10 cellular contexts compared by ENCODE assay signal in the genomic region with DNA sequence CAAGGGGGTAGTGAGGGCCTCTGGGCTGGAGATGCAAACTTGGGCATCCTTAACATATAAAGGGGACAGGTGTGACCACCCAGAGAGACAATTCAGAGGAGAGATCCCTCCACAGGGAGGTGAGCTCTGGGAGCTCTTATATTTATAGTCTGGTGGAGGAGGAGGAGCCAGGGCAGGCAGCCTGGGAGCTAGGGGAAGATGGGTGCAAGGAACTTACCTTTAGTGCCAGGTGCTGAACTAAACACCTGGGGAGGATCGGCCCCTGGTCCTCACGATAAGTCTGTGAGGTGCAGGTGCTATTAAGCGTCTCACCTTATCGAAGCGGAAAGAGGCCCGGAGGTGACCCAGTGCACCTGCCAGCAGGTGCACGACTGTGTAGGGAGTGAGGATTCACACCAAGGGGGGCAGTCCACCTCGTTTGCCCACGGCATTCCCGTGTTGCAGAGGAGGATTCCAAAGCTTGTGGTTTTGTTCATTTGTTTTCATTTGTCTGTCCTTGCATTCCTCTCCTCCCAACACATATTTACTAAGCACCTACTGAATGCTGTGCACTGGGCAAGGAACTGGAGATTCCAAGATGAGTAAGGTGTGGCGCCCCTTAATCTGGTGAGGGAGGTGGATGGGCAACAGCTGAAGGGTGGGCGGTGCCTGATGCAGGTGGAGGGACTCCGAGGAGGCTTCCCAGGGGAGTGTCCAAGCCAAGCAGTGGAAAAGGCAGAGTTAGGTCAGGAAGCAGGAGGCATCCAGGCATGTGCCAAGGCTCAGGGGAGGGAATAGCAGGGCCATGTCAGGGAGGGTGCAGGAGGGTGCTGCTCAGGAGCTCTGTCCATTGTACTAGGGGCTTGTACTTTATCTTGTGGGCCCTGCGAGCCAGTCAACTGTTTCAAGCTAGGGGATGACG. TPM values are rescaled to one million over a fixed set of nuclear protein-coding genes. Genes with fewer than 3 reads are reported as not detected.
A peak's percentile ranks its signal among the peaks of the same experiment; 100 is the strongest.
DNase-seq lines count a peak whose midpoint lies in the region; ATAC-seq, FAIRE-seq and TF ChIP-seq lines count a peak whose summit lies in the region.
"Had no signal": no experiment of that assay in that cellular context is flagged by ENCODE, and none has a peak within 500 bp of the region (broad histone marks: within the 10 kb centered on the region; RNA-seq: fewer than 3 reads in every experiment).

No MANE protein-coding gene starts in this region.

- no peak overlapping the region for H3K4ac ChIP-seq in H9 (ENCODE audit: low read depth, low read length)

- peaks cover 69 to 90% of the 10 kb centered on the region in 2 experiments for H3K4me1 Mint-ChIP-seq in H9
- H3K4me1 Mint-ChIP-seq: activated CD4-positive, alpha-beta T cell treated with anti-CD3 and anti-CD28 coated beads, Interleukin-2, amount 10 ng/mL, durations not matched to agents 7 days and 5 days had no signal

- no peaks in the 10 kb centered on the region for H3K23me2 ChIP-seq in H9 (ENCODE audit: insufficient read length, low read depth, low read length, poor library complexity, severe bottlenecking)

- intact Hi-C loops in heart right ventricle (cut with DNase I), result no loop called here

- no peaks in the 10 kb centered on the region for H3K36me3 ChIP-seq in heart right ventricle

- no peak overlapping the region for H3K23ac ChIP-seq in H9 (ENCODE audit: insufficient read length, low read depth, low read length)

- peaks cover 3% of the 10 kb centered on the region for H3K79me1 ChIP-seq in H9 (ENCODE audit: insufficient read depth, low read depth, low read length, poor library complexity, severe bottlenecking)

- H2BK120ac ChIP-seq in H9 (ENCODE audit: low read depth, low read length, poor library complexity, severe bottlenecking), result no peak overlapping the region

- no peaks in the 10 kb centered on the region for H3K27me3 Mint-ChIP-seq in H9 (ENCODE audit: low read depth)

- no peak overlapping the region for H2BK5ac ChIP-seq in H9 (ENCODE audit: insufficient read length, low read length)

- H3K79me2 ChIP-seq in H9 (ENCODE audit: insufficient read depth, low read length), result peaks cover 8% of the 10 kb centered on the region; the same call in 1 of the 2 replicates

- FAIRE-seq in GM19239 (lab: Jason Lieb, UNC), result no peak

- H3K4me3 ChIP-seq in heart right ventricle, result no peak overlapping the region
- no peak overlapping the region for H3K4me3 ChIP-seq in skin epidermis

- H3K27ac ChIP-seq in H9 (ENCODE audit: insufficient read length, low read depth, low read length), result no peak overlapping the region
- H3K27ac ChIP-seq in heart right ventricle, result peak overlapping the region in 9 of 10 donors; percentile 22 to 79 (median 53)
- peak overlapping the region in 14 of 21 experiments; percentile 11 to 82 (median 44) for H3K27ac ChIP-seq in skin epidermis
- H3K27ac ChIP-seq: parathyroid adenoma had no signal

- H4K20me1 ChIP-seq in H9 (ENCODE audit: control insufficient read depth, insufficient read depth, insufficient read length), result no peaks in the 10 kb centered on the region

- H3K18ac ChIP-seq in H9 (ENCODE audit: insufficient read length, low read depth, low read length), result no peak overlapping the region

- no peak overlapping the region for H4K8ac ChIP-seq in H9 (replicated peaks; ENCODE audit: insufficient read length, low read depth, low read length)

- H3K9me3 Mint-ChIP-seq in H9, result no peaks in the 10 kb centered on the region
- H3K9me3 Mint-ChIP-seq: activated CD4-positive, alpha-beta T cell treated with anti-CD3 and anti-CD28 coated beads, Interleukin-2, amount 10 ng/mL, durations not matched to agents 7 days and 5 days had no signal

- no peak overlapping the region for H3T11ph ChIP-seq in H9 (ENCODE audit: low read length)

- no peak overlapping the region for H2BK12ac ChIP-seq in H9 (ENCODE audit: insufficient read length, low read depth, low read length)

- no peak overlapping the region for H2AFZ ChIP-seq in H9 (ENCODE audit: low read length)
- H2AFZ ChIP-seq: parathyroid adenoma had no signal

- H3K9me3 ChIP-seq in H9 (ENCODE audit: control insufficient read depth, low read depth, low read length) (no peaks in the 10 kb centered on the region), heart right ventricle (no peaks in the 10 kb centered on the region)

- H3K4me2 ChIP-seq in H9 (ENCODE audit: insufficient read depth, insufficient read length, low read length), result peak overlapping the region; percentile 19

- H2BK20ac ChIP-seq in H9 (ENCODE audit: low read depth, low read length, poor library complexity, severe bottlenecking), result no peak overlapping the region

- H3K14ac ChIP-seq in H9 (ENCODE audit: insufficient read depth, low read length), result 0 out of 2 replicates have a peak overlapping the region, but pooled peaks have one; percentile 21

- H3K9ac ChIP-seq in H9 (ENCODE audit: extremely low read depth, insufficient read length, low read length), result no peak overlapping the region
- H3K9ac ChIP-seq: parathyroid adenoma had no signal

- H2AK5ac ChIP-seq in H9 (ENCODE audit: insufficient read length, low read length), result no peak overlapping the region

- no CpG with 5 or more reads among the region's 15 CpGs for WGBS in H9 (ENCODE audit: extremely low coverage, insufficient read length, low lambda C conversion rate)
- 66 to 69% methylated on average over 15 of the region's 15 CpGs for WGBS in heart right ventricle, 2 donors

- H4K5ac ChIP-seq in H9 (ENCODE audit: insufficient read length, low read depth, low read length), result no peak overlapping the region

- H3K4me1 ChIP-seq in H9 (ENCODE audit: insufficient read depth, low read length), result peaks cover 28% of the 10 kb centered on the region; the same call in 1 of the 2 replicates
- peaks cover 7 to 54% (median 32%) of the 10 kb centered on the region in 9 donors for H3K4me1 ChIP-seq in heart right ventricle

- peak; percentile 56 for DNase-seq in H9
- DNase-seq in NCI-H69 (lab: John Stamatoyannopoulos, UW), result peak; percentile 26
- DNase-seq in heart right ventricle, result no peak
- DNase-seq in GM19239 (ENCODE audit: insufficient read length, low spot score), result no peak
- DNase-seq in mesenteric fat pad (ENCODE audit: low spot score), result no peak
- DNase-seq in NCI-H1436 treated with DMSO at 0.1 percent for 48 hours (lab: John Stamatoyannopoulos, UW), result no peak
- no peak for DNase-seq in NCI-H1930 (lab: John Stamatoyannopoulos, UW)
- DNase-seq: activated CD4-positive, alpha-beta T cell treated with anti-CD3 and anti-CD28 coated beads, Interleukin-2, amount 10 ng/mL, durations not matched to agents 7 days and 5 days had no signal

- no peak overlapping the region for H2BK15ac ChIP-seq in H9 (ENCODE audit: low read depth, low read length)

- peak overlapping the region; percentile 31 to 45 for H3K4me3 Mint-ChIP-seq in H9
- H3K4me3 Mint-ChIP-seq: activated CD4-positive, alpha-beta T cell treated with anti-CD3 and anti-CD28 coated beads, Interleukin-2, amount 10 ng/mL, durations not matched to agents 7 days and 5 days had no signal

- H3K27me3 ChIP-seq in H9 (ENCODE audit: insufficient read depth, low read length) (no peaks in the 10 kb centered on the region), heart right ventricle (no peaks in the 10 kb centered on the region)

- H4K91ac ChIP-seq in H9 (ENCODE audit: insufficient read length, low read depth, low read length), result no peak overlapping the region

- TF ChIP-seq CTCF in H9 (conservative IDR thresholded peaks at IDR 0.05) (no peak), heart right ventricle (IDR thresholded peaks at IDR 0.05) (no peak)

- peak overlapping the region; percentile 45 to 92 (median 70) for H3K27ac Mint-ChIP-seq in H9
- H3K27ac Mint-ChIP-seq: activated CD4-positive, alpha-beta T cell treated with anti-CD3 and anti-CD28 coated beads, Interleukin-2, amount 10 ng/mL, durations not matched to agents 7 days and 5 days had no signal

- H3K56ac ChIP-seq in H9 (ENCODE audit: insufficient read length, low read depth, low read length), result no peak overlapping the region

- H3K36me3 Mint-ChIP-seq in H9 (ENCODE audit: insufficient read depth in 1 of 3, low read depth in 3 of 3), result peaks cover 0 to 9% (median 3%) of the 10 kb centered on the region in 3 experiments; a peak in 2 of 7 replicates

- peak in 5 of 8 donors; percentile 10 to 43 (median 24) for ATAC-seq in heart right ventricle

RNA-seq across cellular contexts. Expression of a gene that starts 11.4 kb away (rescaled TPM):
- 20.2 and 21.4 TPM in 2 replicates for total RNA-seq in H9 (2021)
- 10 to 100 TPM; 45.4 to 65.0 (median 49.4) TPM for total RNA-seq in heart right ventricle
- 10 to 100 TPM; 52.8 to 68.4 TPM for polyA plus RNA-seq in heart right ventricle
- 37.0 TPM for total RNA-seq in mesenteric fat pad
- total RNA-seq: activated CD4-positive, alpha-beta T cell treated with anti-CD3 and anti-CD28 coated beads, Interleukin-2, amount 10 ng/mL, durations not matched to agents 7 days and 5 days had no signal

Comparison
In these comparisons a context has a peak if more than half of its experiments do, and no peak if none do; other contexts are left out.
1. DNase-seq: peak in H9 (single experiment) and NCI-H69 (single experiment); none in heart right ventricle (0 of 2), GM19239 (single experiment), mesenteric fat pad (single experiment), NCI-H1436 treated with DMSO at 0.1 percent for 48 hours (single experiment) and NCI-H1930 (0 of 2).